In genomic region chr12:52356762-52357580, GRCh38 we compare ENCODE assay signal across 25 cellular contexts. TPM values are rescaled to one million over a fixed set of nuclear protein-coding genes. Genes with fewer than 3 reads are reported as not detected.
"Had no signal": no experiment of that assay in that cellular context is flagged by ENCODE, and none has a peak within 500 bp of the region (broad histone marks: within the 10 kb centered on the region; RNA-seq: fewer than 3 reads in every experiment).

No MANE protein-coding gene starts in this region.

- H3K36me3 ChIP-seq: heart left ventricle, ovary, thoracic aorta had no signal

- H3K27ac ChIP-seq: heart left ventricle, ovary, thoracic aorta had no signal

- H3K9me3 ChIP-seq: heart left ventricle, ovary, thoracic aorta had no signal

- ATAC-seq: activated CD8-positive, alpha-beta memory T cell treated with anti-CD3 and anti-CD28 coated beads, Interleukin-2, amount 10 ng/mL, durations not matched to agents 7 days and 5 days; activated CD8-positive, alpha-beta T cell treated with anti-CD3 and anti-CD28 coated beads, Interleukin-2, amount 10 ng/mL, durations not matched to agents 7 days and 5 days; esophagus mucosa; heart left ventricle; naive thymus-derived CD8-positive, alpha-beta T cell; T-cell had no signal

- H3K9me3 Mint-ChIP-seq: activated B cell treated with CpG ODN at 0.5 μM for 24 hours; immature natural killer cell; memory B cell; naive thymus-derived CD8-positive, alpha-beta T cell; stimulated activated naive CD8-positive, alpha-beta T cell treated with anti-CD3 and anti-CD28 coated beads, Interleukin-15, Interleukin-2, amounts not matched to agents 100 ng/mL and 50 ng/mL, for 24 hours; T-cell; T-helper 2 cell treated with Interferon-gamma antibody and Interleukin-4, amounts not matched to agents 5 μg/mL and 100 μg/mL, for 36 hours had no signal

- H3K4me1 ChIP-seq: heart left ventricle had no signal

- H3K36me3 Mint-ChIP-seq: activated CD8-positive, alpha-beta memory T cell treated with anti-CD3 and anti-CD28 coated beads, Interleukin-2, amount 10 ng/mL, durations not matched to agents 7 days and 5 days; immature natural killer cell; memory B cell; naive thymus-derived CD8-positive, alpha-beta T cell; T-cell had no signal

- H3K4me3 ChIP-seq: heart left ventricle, ovary, thoracic aorta had no signal

- H3K27me3 ChIP-seq: ovary had no signal

- H3K27ac Mint-ChIP-seq: activated B cell treated with CpG ODN at 0.5 μM for 24 hours; activated CD8-positive, alpha-beta memory T cell treated with anti-CD3 and anti-CD28 coated beads, Interleukin-2, amount 10 ng/mL, durations not matched to agents 7 days and 5 days; memory B cell; progenitor cell of endocrine pancreas; T-cell; T-helper 2 cell treated with Interferon-gamma antibody and Interleukin-4, amounts not matched to agents 5 μg/mL and 100 μg/mL, for 36 hours had no signal

- H3K4me3 Mint-ChIP-seq: activated B cell treated with CpG ODN at 0.5 μM for 24 hours; activated CD8-positive, alpha-beta memory T cell treated with anti-CD3 and anti-CD28 coated beads, Interleukin-2, amount 10 ng/mL, durations not matched to agents 7 days and 5 days; activated CD8-positive, alpha-beta T cell treated with anti-CD3 and anti-CD28 coated beads, Interleukin-2, amount 10 ng/mL, durations not matched to agents 7 days and 5 days; memory B cell; stimulated activated naive CD8-positive, alpha-beta T cell treated with anti-CD3 and anti-CD28 coated beads, Interleukin-15, Interleukin-2, amounts not matched to agents 100 ng/mL and 50 ng/mL, for 24 hours; T-cell; T-helper 2 cell treated with Interferon-gamma antibody and Interleukin-4, amounts not matched to agents 5 μg/mL and 100 μg/mL, for 36 hours had no signal

- DNase-seq: activated B cell treated with CpG ODN at 0.5 μM for 24 hours; activated CD8-positive, alpha-beta memory T cell treated with anti-CD3 and anti-CD28 coated beads, Interleukin-2, amount 10 ng/mL, durations not matched to agents 7 days and 5 days; activated CD8-positive, alpha-beta T cell treated with anti-CD3 and anti-CD28 coated beads, Interleukin-2, amount 10 ng/mL, durations not matched to agents 7 days and 5 days; activated gamma-delta T cell treated with Interleukin-2 at 50 U/mL for 16 hours; amniotic stem cell; central memory CD4-positive, alpha-beta T cell; foreskin fibroblast; heart left ventricle; hypothalamus; immature natural killer cell; naive thymus-derived CD8-positive, alpha-beta T cell; ovary; trophoblast cell had no signal

RNA-seq across cellular contexts. Expression of gene KRT85, which starts 10.3 kb away (rescaled TPM):
- total RNA-seq: activated B cell treated with CpG ODN at 0.5 μM for 24 hours; activated CD8-positive, alpha-beta memory T cell treated with anti-CD3 and anti-CD28 coated beads, Interleukin-2, amount 10 ng/mL, durations not matched to agents 7 days and 5 days; activated CD8-positive, alpha-beta T cell treated with anti-CD3 and anti-CD28 coated beads, Interleukin-2, amount 10 ng/mL, durations not matched to agents 7 days and 5 days; astrocyte; esophagus mucosa; heart left ventricle; kidney epithelial cell; naive thymus-derived CD8-positive, alpha-beta T cell; ovary; progenitor cell of endocrine pancreas; renal cortical epithelial cell; SK-MEL-5; subcutaneous adipose tissue; T-cell; thoracic aorta had no signal
- polyA plus RNA-seq: heart left ventricle; immature natural killer cell; naive thymus-derived CD8-positive, alpha-beta T cell; ovary had no signal

RNA-seq across cellular contexts. Expression of gene KRT84, which starts 28.5 kb away (rescaled TPM):
- total RNA-seq: activated B cell treated with CpG ODN at 0.5 μM for 24 hours; activated CD8-positive, alpha-beta memory T cell treated with anti-CD3 and anti-CD28 coated beads, Interleukin-2, amount 10 ng/mL, durations not matched to agents 7 days and 5 days; activated CD8-positive, alpha-beta T cell treated with anti-CD3 and anti-CD28 coated beads, Interleukin-2, amount 10 ng/mL, durations not matched to agents 7 days and 5 days; astrocyte; esophagus mucosa; heart left ventricle; kidney epithelial cell; naive thymus-derived CD8-positive, alpha-beta T cell; ovary; progenitor cell of endocrine pancreas; renal cortical epithelial cell; SK-MEL-5; subcutaneous adipose tissue; T-cell; thoracic aorta had no signal
- polyA plus RNA-seq: heart left ventricle; immature natural killer cell; naive thymus-derived CD8-positive, alpha-beta T cell; ovary had no signal

RNA-seq across cellular contexts. Expression of gene KRT83, which starts 35.8 kb away (rescaled TPM):
- total RNA-seq: activated B cell treated with CpG ODN at 0.5 μM for 24 hours; activated CD8-positive, alpha-beta memory T cell treated with anti-CD3 and anti-CD28 coated beads, Interleukin-2, amount 10 ng/mL, durations not matched to agents 7 days and 5 days; activated CD8-positive, alpha-beta T cell treated with anti-CD3 and anti-CD28 coated beads, Interleukin-2, amount 10 ng/mL, durations not matched to agents 7 days and 5 days; astrocyte; esophagus mucosa; heart left ventricle; kidney epithelial cell; naive thymus-derived CD8-positive, alpha-beta T cell; ovary; progenitor cell of endocrine pancreas; renal cortical epithelial cell; SK-MEL-5; subcutaneous adipose tissue; T-cell; thoracic aorta had no signal
- polyA plus RNA-seq: heart left ventricle; immature natural killer cell; naive thymus-derived CD8-positive, alpha-beta T cell; ovary had no signal

RNA-seq across cellular contexts. Expression of gene KRT82, which starts 49.2 kb away (rescaled TPM):
- total RNA-seq: activated B cell treated with CpG ODN at 0.5 μM for 24 hours; activated CD8-positive, alpha-beta memory T cell treated with anti-CD3 and anti-CD28 coated beads, Interleukin-2, amount 10 ng/mL, durations not matched to agents 7 days and 5 days; activated CD8-positive, alpha-beta T cell treated with anti-CD3 and anti-CD28 coated beads, Interleukin-2, amount 10 ng/mL, durations not matched to agents 7 days and 5 days; astrocyte; esophagus mucosa; heart left ventricle; kidney epithelial cell; naive thymus-derived CD8-positive, alpha-beta T cell; ovary; progenitor cell of endocrine pancreas; renal cortical epithelial cell; SK-MEL-5; subcutaneous adipose tissue; T-cell; thoracic aorta had no signal
- polyA plus RNA-seq: heart left ventricle; immature natural killer cell; naive thymus-derived CD8-positive, alpha-beta T cell; ovary had no signal
